ENCODE assay signal across 9 cellular contexts in genomic region chrX:6238576-6238975, GRCh38. TPM values are rescaled to one million over a fixed set of nuclear protein-coding genes. Genes with fewer than 3 reads are reported as not detected.
"Had no signal": no experiment of that assay in that cellular context is flagged by ENCODE, and none has a peak within 500 bp of the region (broad histone marks: within the 10 kb centered on the region; RNA-seq: fewer than 3 reads in every experiment).

No MANE protein-coding gene starts in this region.

- H3K4me3 ChIP-seq: GM12878 had no signal

- DNase-seq: GDM1, GF-D8 had no signal

- FAIRE-seq: G401.6, GM12878, GM12891, GM12892, GM18507, GM19239 had no signal

RNA-seq across cellular contexts. Expression of gene NLGN4X, which starts 9.9 kb away (rescaled TPM):
- total RNA-seq: G401 had no signal
